Comparison of ENCODE assay signal across 8 cellular contexts in genomic region chr13:99432637-99433542, GRCh38.
DNase-seq lines count a peak whose midpoint lies in the region; ATAC-seq and TF ChIP-seq lines count a peak whose summit lies in the region.

No MANE protein-coding gene starts in this region.

- TF ChIP-seq CTCF in GM23338 (conservative IDR thresholded peaks at IDR 0.05; ENCODE audit: low read depth in 2 of 2): no peak

- no peak overlapping the region for H3K4me3 ChIP-seq in GM23338

- no peak overlapping the region for H3K27ac Mint-ChIP-seq in GM23338
- H3K27ac Mint-ChIP-seq in activated CD4-positive, alpha-beta memory T cell treated with anti-CD3 and anti-CD28 coated beads for 36 hours: peak overlapping the region; percentile 97

- H3F3A ChIP-seq in GM23338 (replicated peaks; ENCODE audit: low read depth): 0 out of 2 replicates have a peak, but pooled peaks cover 7% of the 10 kb centered on the region

- H3K9me3 Mint-ChIP-seq in GM23338: no peaks in the 10 kb centered on the region; the same call in 2 of the 3 replicates
- no peaks in the 10 kb centered on the region for H3K9me3 Mint-ChIP-seq in activated CD4-positive, alpha-beta memory T cell treated with anti-CD3 and anti-CD28 coated beads for 36 hours

- H3K4me1 Mint-ChIP-seq in GM23338: peaks cover 17% of the 10 kb centered on the region
- peaks cover 66% of the 10 kb centered on the region for H3K4me1 Mint-ChIP-seq in activated CD4-positive, alpha-beta memory T cell treated with anti-CD3 and anti-CD28 coated beads for 36 hours (ENCODE audit: low read depth)

- H3K27me3 Mint-ChIP-seq in GM23338 (ENCODE audit: insufficient read depth, low read depth, poor library complexity): peaks cover 6% of the 10 kb centered on the region
- H3K27me3 Mint-ChIP-seq in activated CD4-positive, alpha-beta memory T cell treated with anti-CD3 and anti-CD28 coated beads for 36 hours: no peaks in the 10 kb centered on the region

- DNase-seq in ELF-1 (ENCODE audit: low read depth, low spot score) (peak; percentile 85), GM23338 (ENCODE audit: low spot score) (peak; percentile 77), M059J (ENCODE audit: low read depth) (peak; percentile 79), mucosa of gallbladder (ENCODE audit: low spot score) (peak; percentile 52), DMS 273 (lab: John Stamatoyannopoulos, UW; ENCODE audit: unreplicated experiment) (no peak)
- peak; percentile 96 for DNase-seq in activated CD4-positive, alpha-beta memory T cell treated with anti-CD3 and anti-CD28 coated beads for 36 hours
- peak; percentile 80 for DNase-seq in effector CD4-positive, alpha-beta T cell
- DNase-seq in stimulated activated CD8-positive, alpha-beta memory T cell treated with anti-CD3 and anti-CD28 coated beads, Interleukin-7, amount 100 ng/mL, for 1 hour (ENCODE audit: low read depth in 2 of 2): peak; percentile 53 to 54

- H3K4me2 ChIP-seq in GM23338: peak overlapping the region; percentile 7; the same call in 1 of the 2 replicates

- no peaks in the 10 kb centered on the region for H4K20me1 ChIP-seq in GM23338 (replicated peaks; ENCODE audit: insufficient read depth)

- ATAC-seq in GM23338: peak; percentile 55

- no peak overlapping the region for H3K27ac ChIP-seq in GM23338 (ENCODE audit: low read depth)

- H2AFZ ChIP-seq in GM23338: peak overlapping the region; percentile 4; the same call in 1 of the 2 replicates

- no peak overlapping the region; the same call in 2 of the 3 replicates for H3K4me3 Mint-ChIP-seq in GM23338
- H3K4me3 Mint-ChIP-seq in activated CD4-positive, alpha-beta memory T cell treated with anti-CD3 and anti-CD28 coated beads for 36 hours: peak overlapping the region; percentile 75

- POLR2A ChIA-PET in activated CD4-positive, alpha-beta memory T cell treated with anti-CD3 and anti-CD28 coated beads for 36 hours (lab: Charles Lee): interaction anchor here (0.7 to 2.4 kb wide), 9 partner anchors 9 to 139 kb away, joined by 3 to 16 read pairs (median 5); partner anchors contain the start of gene GPR183

- no peaks in the 10 kb centered on the region for H3K36me3 ChIP-seq in GM23338 (ENCODE audit: insufficient read depth)

- H3K4me1 ChIP-seq in GM23338 (ENCODE audit: insufficient read depth): no peaks in the 10 kb centered on the region; the same call in none of the 2 replicates

- no peaks in the 10 kb centered on the region; the same call in 1 of the 2 replicates for H3K9me2 ChIP-seq in GM23338 (ENCODE audit: insufficient read depth)

- H3K36me3 Mint-ChIP-seq in GM23338 (ENCODE audit: low read depth): no peaks in the 10 kb centered on the region; the same call in 2 of the 3 replicates
- no peaks in the 10 kb centered on the region for H3K36me3 Mint-ChIP-seq in activated CD4-positive, alpha-beta memory T cell treated with anti-CD3 and anti-CD28 coated beads for 36 hours

- H3K79me2 ChIP-seq in GM23338 (replicated peaks; ENCODE audit: insufficient read depth): no peaks in the 10 kb centered on the region

- CTCF ChIA-PET in activated CD4-positive, alpha-beta memory T cell treated with anti-CD3 and anti-CD28 coated beads for 36 hours (lab: Charles Lee): interaction anchor here (1.0 to 5.8 kb wide), 13 partner anchors 13 to 175 kb away, joined by 3 to 290 read pairs (median 22); partner anchors contain the start of genes GPR18, GPR183 and TM9SF2

- intact Hi-C loops in activated CD4-positive, alpha-beta memory T cell treated with anti-CD3 and anti-CD28 coated beads for 36 hours (cut with micrococcal nuclease): loop anchor here (1.0 to 10.0 kb wide), 9 partner anchors 12 to 2000 kb away; no protein-coding TSS in a partner anchor

- H3K27me3 ChIP-seq in GM23338 (ENCODE audit: insufficient read depth): no peaks in the 10 kb centered on the region

TF ChIP-seq in GM23338, 12 proteins besides CTCF, POLR2A, EP300 and RAD21:
- TF ChIP-seq EZH2phosphoT487 (IDR thresholded peaks at IDR 0.05; ENCODE audit: unreplicated experiment): no peak
- no peak for TF ChIP-seq ETS1 (IDR thresholded peaks at IDR 0.05)
- peak; percentile 56; the same call in 1 of the 2 replicates for TF ChIP-seq ZNF462 (CRISPR knock-in tag; IDR thresholded peaks at IDR 0.05)
